Comparison of ENCODE assay signal across 12 cellular contexts in genomic region chr11:60310407-60310998, GRCh38. TPM values are rescaled to one million over a fixed set of nuclear protein-coding genes. Genes with fewer than 3 reads are reported as not detected.
DNase-seq lines count a peak whose midpoint lies in the region; ATAC-seq and TF ChIP-seq lines count a peak whose summit lies in the region.
"Had no signal": no experiment of that assay in that cellular context is flagged by ENCODE, and none has a peak within 500 bp of the region (broad histone marks: within the 10 kb centered on the region; RNA-seq: fewer than 3 reads in every experiment).

No MANE protein-coding gene starts in this region.

- H3K4ac ChIP-seq in trophoblast cell (ENCODE audit: low read depth, low read length) = no peak overlapping the region

- H3K27me3 ChIP-seq in trophoblast cell (ENCODE audit: insufficient read depth, low read length) = no peaks in the 10 kb centered on the region
- H3K27me3 ChIP-seq: gastrocnemius medialis had no signal

- peak overlapping the region; percentile 28 for H4K8ac ChIP-seq in trophoblast cell (ENCODE audit: low read depth, low read length)

- H2AFZ ChIP-seq in trophoblast cell (ENCODE audit: insufficient read depth, low read length, poor library complexity) = no peak overlapping the region

- no peak overlapping the region for H4K91ac ChIP-seq in trophoblast cell (ENCODE audit: low read depth, low read length)

- H3K4me3 ChIP-seq in NB4 (ENCODE audit: low read depth, low read length) (no peak overlapping the region), trophoblast cell (ENCODE audit: low read depth, low read length) (no peak overlapping the region), foreskin fibroblast (ENCODE audit: low read depth in 1 of 2, low read length in 2 of 2) (no peak overlapping the region)
- H3K4me3 ChIP-seq: gastrocnemius medialis had no signal

- no peak overlapping the region for H3K4me3 Mint-ChIP-seq in activated naive CD8-positive, alpha-beta T cell treated with anti-CD3 and anti-CD28 coated beads, Interleukin-2, amount 50 U/mL, for 24 hours

- no peaks in the 10 kb centered on the region for H3K9me3 Mint-ChIP-seq in activated naive CD8-positive, alpha-beta T cell treated with anti-CD3 and anti-CD28 coated beads, Interleukin-2, amount 50 U/mL, for 24 hours

- peak; percentile 7 for DNase-seq in NB4 (ENCODE audit: low read depth)
- DNase-seq in trophoblast cell = peak in 1 of 2 donors; percentile 31
- no peak for DNase-seq in activated naive CD8-positive, alpha-beta T cell treated with anti-CD3 and anti-CD28 coated beads, Interleukin-2, amount 50 U/mL, for 24 hours
- no peak for DNase-seq in SW480 (ENCODE audit: low spot score)
- DNase-seq in dermis blood vessel endothelial cell = no peak
- DNase-seq in foreskin fibroblast = no peak
- DNase-seq: DMS53, NCI-H1105 treated with DMSO at 0.1 percent for 48 hours had no signal

- H3K9me3 ChIP-seq in trophoblast cell (ENCODE audit: insufficient read depth, low read depth, low read length) = no peaks in the 10 kb centered on the region
- H3K9me3 ChIP-seq: gastrocnemius medialis had no signal

- H4K12ac ChIP-seq in trophoblast cell (ENCODE audit: low read depth, low read length) = no peak overlapping the region

- peaks cover 35% of the 10 kb centered on the region for H3K4me1 Mint-ChIP-seq in activated naive CD8-positive, alpha-beta T cell treated with anti-CD3 and anti-CD28 coated beads, Interleukin-2, amount 50 U/mL, for 24 hours

- no peak for TF ChIP-seq POLR2A in NB4 (IDR thresholded peaks at IDR 0.05; ENCODE audit: extremely low read depth, insufficient read length)

- WGBS in trophoblast cell (ENCODE audit: extremely low coverage, insufficient coverage, insufficient read length) = no CpG with 5 or more reads among the region's 5 CpGs

- no peaks in the 10 kb centered on the region for H3K4me1 ChIP-seq in trophoblast cell (ENCODE audit: control insufficient read depth in 1 of 2, insufficient read depth in 2 of 2, low read length in 2 of 2)
- H3K4me1 ChIP-seq: gastrocnemius medialis had no signal

- no peak overlapping the region for H3K23ac ChIP-seq in trophoblast cell (ENCODE audit: low read length)

- no peaks in the 10 kb centered on the region for H3K79me2 ChIP-seq in trophoblast cell (ENCODE audit: control insufficient read depth, insufficient read depth, low read length, poor library complexity)

- peaks cover 3% of the 10 kb centered on the region for H3K79me1 ChIP-seq in trophoblast cell (ENCODE audit: low read length)

- ATAC-seq in GM18517 (IDR thresholded peaks at IDR 0.05; ENCODE audit: unreplicated experiment) (peak; percentile 57), GM21786 (IDR thresholded peaks at IDR 0.05; ENCODE audit: unreplicated experiment) (peak; percentile 63)
- no peak for ATAC-seq in activated naive CD8-positive, alpha-beta T cell treated with anti-CD3 and anti-CD28 coated beads, Interleukin-2, amount 50 U/mL, for 24 hours

- no peak for TF ChIP-seq CTCF in NB4 (IDR thresholded peaks at IDR 0.05; ENCODE audit: low read depth, low read length)
- TF ChIP-seq CTCF in foreskin fibroblast (IDR thresholded peaks at IDR 0.05; ENCODE audit: low read depth, low read length) = no peak

- H3K14ac ChIP-seq in trophoblast cell (ENCODE audit: low read length) = no peak overlapping the region

- no peak overlapping the region for H3K27ac ChIP-seq in trophoblast cell (ENCODE audit: low read depth, low read length)
- H3K27ac ChIP-seq: gastrocnemius medialis had no signal

- H3K27ac Mint-ChIP-seq in activated naive CD8-positive, alpha-beta T cell treated with anti-CD3 and anti-CD28 coated beads, Interleukin-2, amount 50 U/mL, for 24 hours = no peak overlapping the region

- H3K4me2 ChIP-seq in trophoblast cell (ENCODE audit: low read length) = no peak overlapping the region

- no peak overlapping the region for H2BK5ac ChIP-seq in trophoblast cell (ENCODE audit: low read depth, low read length, poor library complexity)

- H3K9ac ChIP-seq in trophoblast cell (ENCODE audit: low read length) = no peak overlapping the region

- H2BK12ac ChIP-seq in trophoblast cell (ENCODE audit: low read length) = no peak overlapping the region

- H3K18ac ChIP-seq in trophoblast cell (ENCODE audit: low read length) = no peak overlapping the region

- H3K36me3 ChIP-seq in trophoblast cell (ENCODE audit: control insufficient read depth in 1 of 2, insufficient read depth in 2 of 2, low read length in 2 of 2) = no peaks in the 10 kb centered on the region
- H3K36me3 ChIP-seq: gastrocnemius medialis had no signal

- H2BK120ac ChIP-seq in trophoblast cell (ENCODE audit: insufficient read depth, low read length, poor library complexity) = no peak overlapping the region

- peaks cover 1% of the 10 kb centered on the region for H3K36me3 Mint-ChIP-seq in activated naive CD8-positive, alpha-beta T cell treated with anti-CD3 and anti-CD28 coated beads, Interleukin-2, amount 50 U/mL, for 24 hours (ENCODE audit: low read depth)

- H2AK5ac ChIP-seq in trophoblast cell (ENCODE audit: low read length) = no peak overlapping the region

- H3K27me3 Mint-ChIP-seq in activated naive CD8-positive, alpha-beta T cell treated with anti-CD3 and anti-CD28 coated beads, Interleukin-2, amount 50 U/mL, for 24 hours = peaks cover 24% of the 10 kb centered on the region

RNA-seq across cellular contexts. Expression of gene MS4A6E, which starts 16.6 kb away (rescaled TPM):
- polyA plus RNA-seq in trophoblast cell (2013) = 0.11 and 0.14 TPM in 2 replicates
- not detected in 2 replicates for total RNA-seq in dermis blood vessel endothelial cell
- total RNA-seq: activated CD8-positive, alpha-beta memory T cell treated with anti-CD3 and anti-CD28 coated beads for 36 hours; gastrocnemius medialis had no signal

RNA-seq across cellular contexts. Expression of gene MS4A4A, which starts 30.0 kb away (rescaled TPM):
- polyA plus RNA-seq in trophoblast cell (2013) = 0.11 and 0.17 TPM in 2 replicates
- not detected in 2 replicates for total RNA-seq in dermis blood vessel endothelial cell
- total RNA-seq: activated CD8-positive, alpha-beta memory T cell treated with anti-CD3 and anti-CD28 coated beads for 36 hours had no signal
